In genomic region chr5:124263680-124264491, GRCh38 we compare ENCODE assay signal across 12 cellular contexts.
DNase-seq lines count a peak whose midpoint lies in the region; ATAC-seq and TF ChIP-seq lines count a peak whose summit lies in the region.
"Had no signal": no experiment of that assay in that cellular context is flagged by ENCODE, and none has a peak within 500 bp of the region (broad histone marks: within the 10 kb centered on the region; RNA-seq: fewer than 3 reads in every experiment).

No MANE protein-coding gene starts in this region.

- H3K4me3 ChIP-seq in tibial artery: no peak overlapping the region

- TF ChIP-seq CTCF in tibial artery (IDR thresholded peaks at IDR 0.05): no peak

- no peak for ATAC-seq in activated CD8-positive, alpha-beta memory T cell treated with anti-CD3 and anti-CD28 coated beads, Interleukin-2, amount 10 ng/mL, durations not matched to agents 7 days and 5 days

- no peak overlapping the region for H3K27ac Mint-ChIP-seq in activated CD8-positive, alpha-beta memory T cell treated with anti-CD3 and anti-CD28 coated beads, Interleukin-2, amount 10 ng/mL, durations not matched to agents 7 days and 5 days
- H3K27ac Mint-ChIP-seq: activated naive CD4-positive, alpha-beta T cell treated with anti-CD3 and anti-CD28 coated beads, Interleukin-2, amount 50 U/mL, for 24 hours; B cell; type B pancreatic cell had no signal

- no peak overlapping the region for H3K4me3 Mint-ChIP-seq in activated CD8-positive, alpha-beta memory T cell treated with anti-CD3 and anti-CD28 coated beads, Interleukin-2, amount 10 ng/mL, durations not matched to agents 7 days and 5 days
- H3K4me3 Mint-ChIP-seq: activated naive CD4-positive, alpha-beta T cell treated with anti-CD3 and anti-CD28 coated beads, Interleukin-2, amount 50 U/mL, for 24 hours; B cell; type B pancreatic cell had no signal

- peaks cover 0 to 3% (median 0%) of the 10 kb centered on the region in 4 donors for H3K4me1 ChIP-seq in tibial artery

- CTCF ChIA-PET in activated CD8-positive, alpha-beta memory T cell treated with anti-CD3 and anti-CD28 coated beads, Interleukin-2, amount 10 ng/mL, durations not matched to agents 7 days and 5 days (lab: Charles Lee): no interaction called here

- peak; percentile 19 for DNase-seq in COLO668 (lab: John Stamatoyannopoulos, UW; ENCODE audit: unreplicated experiment)
- DNase-seq in NCI-H146 treated with DMSO at 0.1 percent for 48 hours (lab: John Stamatoyannopoulos, UW; ENCODE audit: unreplicated experiment): peak; percentile 97
- peak; percentile 12 for DNase-seq in brain pericyte (ENCODE audit: low read depth, low spot score)
- DNase-seq in medulla oblongata (ENCODE audit: extremely low spot score): peak; percentile 73
- no peak for DNase-seq in activated naive CD4-positive, alpha-beta T cell (lab: John Stamatoyannopoulos, UW)
- DNase-seq in tibial artery: no peak
- DNase-seq in NCI-H510A treated with DMSO at 0.1 percent for 48 hours (lab: John Stamatoyannopoulos, UW): no peak
- no peak for DNase-seq in activated CD8-positive, alpha-beta memory T cell treated with anti-CD3 and anti-CD28 coated beads, Interleukin-2, amount 10 ng/mL, durations not matched to agents 7 days and 5 days
- DNase-seq: SHP77 had no signal

- H3K36me3 ChIP-seq in tibial artery: no peaks in the 10 kb centered on the region

- peaks cover 3% of the 10 kb centered on the region for H3K9me3 Mint-ChIP-seq in activated CD8-positive, alpha-beta memory T cell treated with anti-CD3 and anti-CD28 coated beads, Interleukin-2, amount 10 ng/mL, durations not matched to agents 7 days and 5 days (ENCODE audit: low read depth)
- H3K9me3 Mint-ChIP-seq: activated naive CD4-positive, alpha-beta T cell treated with anti-CD3 and anti-CD28 coated beads, Interleukin-2, amount 50 U/mL, for 24 hours had no signal

- no peaks in the 10 kb centered on the region for H3K9me3 ChIP-seq in tibial artery

- H3K27me3 Mint-ChIP-seq in activated CD8-positive, alpha-beta memory T cell treated with anti-CD3 and anti-CD28 coated beads, Interleukin-2, amount 10 ng/mL, durations not matched to agents 7 days and 5 days: no peaks in the 10 kb centered on the region
- H3K27me3 Mint-ChIP-seq: activated naive CD4-positive, alpha-beta T cell treated with anti-CD3 and anti-CD28 coated beads, Interleukin-2, amount 50 U/mL, for 24 hours; B cell; type B pancreatic cell had no signal

- intact Hi-C loops in tibial artery (cut with DNase I; ENCODE audit: low total_unique reads): no loop called here

- H3K27me3 ChIP-seq in tibial artery: no peaks in the 10 kb centered on the region

- H3K4me1 Mint-ChIP-seq in activated CD8-positive, alpha-beta memory T cell treated with anti-CD3 and anti-CD28 coated beads, Interleukin-2, amount 10 ng/mL, durations not matched to agents 7 days and 5 days: no peaks in the 10 kb centered on the region
- H3K4me1 Mint-ChIP-seq: activated naive CD4-positive, alpha-beta T cell treated with anti-CD3 and anti-CD28 coated beads, Interleukin-2, amount 50 U/mL, for 24 hours; B cell had no signal

- H3K27ac ChIP-seq in tibial artery: no peak overlapping the region

- H3K36me3 Mint-ChIP-seq in activated CD8-positive, alpha-beta memory T cell treated with anti-CD3 and anti-CD28 coated beads, Interleukin-2, amount 10 ng/mL, durations not matched to agents 7 days and 5 days: no peaks in the 10 kb centered on the region
- H3K36me3 Mint-ChIP-seq: activated naive CD4-positive, alpha-beta T cell treated with anti-CD3 and anti-CD28 coated beads, Interleukin-2, amount 50 U/mL, for 24 hours had no signal

Comparison
In these comparisons a context has a peak if more than half of its experiments do, and no peak if none do; other contexts are left out.
1. DNase-seq: peak in COLO668 (single experiment), NCI-H146 treated with DMSO at 0.1 percent for 48 hours (single experiment), brain pericyte (single experiment) and medulla oblongata (single experiment); none in activated naive CD4-positive, alpha-beta T cell (0 of 4), tibial artery (0 of 2), NCI-H510A treated with DMSO at 0.1 percent for 48 hours (single experiment) and activated CD8-positive, alpha-beta memory T cell treated with anti-CD3 and anti-CD28 coated beads, Interleukin-2, amount 10 ng/mL, durations not matched to agents 7 days and 5 days (single experiment).